Comparison of ENCODE assay signal across 8 cellular contexts in the genomic region with DNA sequence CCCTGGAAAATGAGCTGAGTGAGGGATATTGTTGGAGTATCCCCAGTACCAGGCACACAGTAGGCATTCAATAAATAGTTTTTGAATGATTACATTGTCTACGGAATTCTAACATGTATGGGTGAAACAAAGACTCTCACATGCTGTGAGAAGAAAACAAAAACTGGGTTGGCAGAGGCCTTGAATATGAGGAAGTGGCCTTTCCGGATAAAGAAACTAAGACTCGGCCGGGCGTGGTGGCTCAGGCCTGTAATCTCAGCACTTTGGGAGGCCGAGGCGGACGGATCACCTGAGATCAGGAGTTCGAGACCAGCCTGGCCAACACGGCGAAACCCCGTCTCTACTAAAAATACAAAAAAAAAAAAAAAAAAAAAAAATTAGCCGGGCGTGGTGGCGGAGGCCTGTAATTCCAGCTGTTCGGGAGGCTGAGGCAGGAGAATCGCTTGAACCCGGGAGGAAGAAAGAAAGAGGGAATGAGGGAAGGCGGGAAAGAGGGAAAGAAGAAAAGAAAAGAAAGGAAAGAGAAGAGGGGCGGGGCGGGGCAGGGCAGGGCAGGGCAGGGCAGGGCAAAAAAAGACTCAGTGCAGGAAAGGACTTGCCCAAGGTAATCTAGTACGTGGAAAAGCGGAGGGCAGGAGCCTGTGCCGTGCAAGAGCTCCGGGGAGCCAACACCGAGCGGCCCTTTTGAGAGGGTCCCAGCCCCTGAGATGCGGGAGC. TPM values are rescaled to one million over a fixed set of nuclear protein-coding genes. Genes with fewer than 3 reads are reported as not detected.
DNase-seq lines count a peak whose midpoint lies in the region; ATAC-seq, FAIRE-seq and TF ChIP-seq lines count a peak whose summit lies in the region.

No MANE protein-coding gene starts in this region.

- peak; percentile 24 for ATAC-seq in HG03095 (IDR thresholded peaks at IDR 0.05; ENCODE audit: unreplicated experiment)

- no peaks in the 10 kb centered on the region for H3K27me3 ChIP-seq in esophagus (ENCODE audit: control insufficient read depth in 1 of 2, insufficient read depth in 2 of 2, low read length in 2 of 2)
- no peaks in the 10 kb centered on the region for H3K27me3 ChIP-seq in neutrophil

- H3K4me3 ChIP-seq in esophagus (ENCODE audit: low read depth in 1 of 2, low read length in 2 of 2), result peak overlapping the region; percentile 62 to 98
- peak overlapping the region; percentile 68 for H3K4me3 ChIP-seq in neutrophil (ENCODE audit: low read depth in 1 of 2, low read length in 1 of 2)

- H3K9me3 ChIP-seq in esophagus (ENCODE audit: control insufficient read depth in 2 of 2, insufficient read depth in 1 of 2, low read depth in 1 of 2, low read length in 1 of 2) (no peaks in the 10 kb centered on the region), neutrophil (no peaks in the 10 kb centered on the region)

- FAIRE-seq in GM18507 (lab: Jason Lieb, UNC), result peak; percentile 82
- FAIRE-seq in RCC 7860 (lab: Jason Lieb, UNC), result no peak

- no peaks in the 10 kb centered on the region for H3K4me1 ChIP-seq in esophagus (ENCODE audit: control insufficient read depth in 2 of 2, insufficient read depth in 2 of 2, low read length in 1 of 2)
- peaks cover 0 to 8% of the 10 kb centered on the region in 2 experiments for H3K4me1 ChIP-seq in neutrophil (ENCODE audit: control insufficient read depth in 1 of 2, insufficient read depth in 1 of 2, low read depth in 1 of 2, low read length in 1 of 2)

- no peak for TF ChIP-seq CTCF in neutrophil (IDR thresholded peaks at IDR 0.05)

- peak overlapping the region; percentile 90 to 96 for H3K27ac ChIP-seq in esophagus (ENCODE audit: low read depth in 2 of 2, low read length in 1 of 2)
- H3K27ac ChIP-seq in neutrophil, result peak overlapping the region; percentile 72

- no peaks in the 10 kb centered on the region for H3K36me3 ChIP-seq in esophagus (ENCODE audit: control insufficient read depth in 2 of 2, insufficient read depth in 2 of 2, low read length in 1 of 2)
- no peaks in the 10 kb centered on the region for H3K36me3 ChIP-seq in neutrophil

- WGBS in esophagus, 2 donors, result 34 to 45% methylated on average over 24 to 28 of the region's 28 CpGs

- DNase-seq in GM18507 (ENCODE audit: extremely low spot score, insufficient read length, low read depth) (no peak), SKM-1 treated with dmso at 0.1 percent for 144 hours (lab: John Stamatoyannopoulos, UW; ENCODE audit: unreplicated experiment) (peak; percentile 18), NCI-H524 (lab: John Stamatoyannopoulos, UW) (no peak), AG20443 (ENCODE audit: low spot score) (no peak), RCC 7860 (ENCODE audit: low spot score) (no peak)

RNA-seq across cellular contexts. Expression of a gene that starts 0.7 kb away (rescaled TPM):
- 10 to 100 TPM in 1 of 2 donors, 1 to 10 TPM in 1; 7.4 to 12.6 TPM for polyA plus RNA-seq in esophagus

RNA-seq across cellular contexts. Expression of a gene that starts 20.2 kb away (rescaled TPM):
- polyA plus RNA-seq in esophagus, result not detected
